In the genomic region with DNA sequence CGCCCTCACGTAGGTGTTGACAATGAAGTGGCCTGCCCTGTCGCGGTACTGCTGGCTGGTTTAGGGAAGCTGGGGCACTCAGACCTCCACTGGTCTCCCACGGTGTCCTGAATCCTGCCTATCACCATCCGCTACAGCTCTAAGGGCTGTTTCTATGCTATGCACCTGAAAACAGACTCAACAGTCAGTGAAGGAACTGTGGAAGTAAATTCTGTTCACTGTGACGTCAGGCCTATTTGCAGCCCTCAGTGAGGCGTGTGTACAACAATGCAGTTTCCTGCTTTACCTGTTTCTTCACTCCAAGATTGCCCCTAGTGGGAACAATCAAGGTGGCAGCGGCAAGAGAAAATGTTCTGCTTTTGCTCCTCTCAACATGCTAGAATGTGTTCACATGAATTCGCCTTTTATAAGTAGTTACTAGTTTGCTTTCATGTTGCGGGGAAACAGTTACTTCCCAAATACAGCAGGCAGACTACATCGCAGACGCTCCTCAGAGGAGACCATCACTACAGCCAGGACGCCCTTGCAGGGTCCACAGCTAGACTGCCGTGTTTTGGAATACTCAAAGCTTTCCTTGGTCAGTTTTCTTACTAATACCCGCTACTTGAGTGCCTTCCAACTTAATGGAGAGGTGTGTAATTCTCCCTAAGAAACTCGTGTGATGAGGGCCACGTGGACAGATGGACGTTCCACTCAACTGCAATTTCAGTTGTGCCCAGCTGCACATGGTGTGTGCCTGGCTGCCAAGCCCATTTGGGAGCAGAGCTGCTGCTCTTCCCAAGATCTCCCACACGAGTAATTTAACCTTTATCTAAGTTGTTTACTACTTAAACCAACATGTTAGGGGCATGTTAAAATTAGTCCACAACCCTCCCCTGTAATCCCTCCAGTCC, we compare ENCODE assay signal across 8 cellular contexts. TPM values are rescaled to one million over a fixed set of nuclear protein-coding genes. Genes with fewer than 3 reads are reported as not detected.
DNase-seq lines count a peak whose midpoint lies in the region; ATAC-seq and TF ChIP-seq lines count a peak whose summit lies in the region.
"Had no signal": no experiment of that assay in that cellular context is flagged by ENCODE, and none has a peak within 500 bp of the region (broad histone marks: within the 10 kb centered on the region; RNA-seq: fewer than 3 reads in every experiment).

No MANE protein-coding gene starts in this region.

- H3K9me3 Mint-ChIP-seq in glutamatergic neuron (ENCODE audit: unreplicated experiment) = peaks cover 14% of the 10 kb centered on the region

- no peaks in the 10 kb centered on the region for H3K9me3 ChIP-seq in upper lobe of left lung

- no peaks in the 10 kb centered on the region for H3K27me3 ChIP-seq in upper lobe of left lung

- TF ChIP-seq CTCF in RWPE1 (conservative IDR thresholded peaks at IDR 0.05; ENCODE audit: low read depth) (no peak), glutamatergic neuron (IDR thresholded peaks at IDR 0.05; ENCODE audit: partially characterized antibody, unreplicated experiment) (no peak), upper lobe of left lung (IDR thresholded peaks at IDR 0.05) (peak in 2 of 6 experiments; percentile 13 to 16)

- peaks cover 12 to 22% (median 19%) of the 10 kb centered on the region in 4 donors for H3K4me1 ChIP-seq in upper lobe of left lung

- CTCF ChIA-PET in RWPE1 (lab: Yijun Ruan, JAX) = interaction anchor here (0.5 to 5.7 kb wide), 22 partner anchors 8 to 371 kb away, joined by 3 to 33 read pairs (median 5); partner anchors contain the start of gene ARFGAP1

- 54 to 61% methylated on average over 16 to 20 of the region's 20 CpGs for WGBS in upper lobe of left lung, 2 donors

- POLR2A ChIA-PET in RWPE1 (lab: Yijun Ruan, JAX; ENCODE audit: low non-redundant PET) = no interaction called here

- TF ChIP-seq EP300 in upper lobe of left lung (IDR thresholded peaks at IDR 0.05) = no peak

- H3K4me3 Mint-ChIP-seq in glutamatergic neuron (ENCODE audit: unreplicated experiment) = no peak overlapping the region

- DNase-seq in ELR (ENCODE audit: low read depth) (peak; percentile 49), RWPE1 (ENCODE audit: low spot score) (peak; percentile 93), glutamatergic neuron (no peak), upper lobe of left lung (no peak), NOMO-1 treated with dmso at 0.1 percent for 144 hours (lab: John Stamatoyannopoulos, UW; ENCODE audit: unreplicated experiment) (no peak), glomerular visceral epithelial cell (ENCODE audit: extremely low spot score) (no peak)

- H3K4me1 Mint-ChIP-seq in glutamatergic neuron (ENCODE audit: low read depth, unreplicated experiment) = peaks cover 44% of the 10 kb centered on the region

- H3K36me3 ChIP-seq in upper lobe of left lung = peaks cover 19 to 59% (median 51%) of the 10 kb centered on the region in 4 donors

- H3K27me3 Mint-ChIP-seq in glutamatergic neuron (ENCODE audit: unreplicated experiment) = peaks cover 9% of the 10 kb centered on the region

- H3K27ac ChIP-seq in RWPE1 = peak overlapping the region; percentile 78
- peak overlapping the region in 3 of 4 donors; percentile 23 to 54 (median 41) for H3K27ac ChIP-seq in upper lobe of left lung

- peak in 2 of 4 donors; percentile 12 to 19 for TF ChIP-seq POLR2A in upper lobe of left lung (IDR thresholded peaks at IDR 0.05)

- peak; percentile 9 for ATAC-seq in HG03066 (IDR thresholded peaks at IDR 0.05; ENCODE audit: low read depth, unreplicated experiment)
- peak; percentile 12 to 17 for ATAC-seq in upper lobe of left lung (ENCODE audit: low FRiP score in 2 of 2)

- H3K36me3 Mint-ChIP-seq in glutamatergic neuron (ENCODE audit: unreplicated experiment) = peaks cover 8% of the 10 kb centered on the region

- H3K27ac Mint-ChIP-seq in glutamatergic neuron (ENCODE audit: unreplicated experiment) = peak overlapping the region; percentile 28

- H3K4me3 ChIP-seq in upper lobe of left lung = no peak overlapping the region

RNA-seq across cellular contexts. Expression of gene DIDO1, which starts 25.4 kb away (rescaled TPM):
- total RNA-seq in glutamatergic neuron (ENCODE audit: unreplicated experiment) (77.8 TPM), upper lobe of left lung (100 to 1,000 TPM in 1 of 6 donors, 10 to 100 TPM in 5; 51.6 to 109 (median 58.9) TPM)

RNA-seq across cellular contexts. Expression of gene GID8, which starts 37.0 kb away (rescaled TPM):
- total RNA-seq in glutamatergic neuron (ENCODE audit: unreplicated experiment) (57.8 TPM), upper lobe of left lung (10 to 100 TPM; 18.6 to 33.2 (median 26.3) TPM)

RNA-seq across cellular contexts. Expression of gene TCFL5, which starts 39.3 kb away (rescaled TPM):
- 12.6 TPM for total RNA-seq in glutamatergic neuron (ENCODE audit: unreplicated experiment)
- total RNA-seq in upper lobe of left lung = 1 to 10 TPM; 2.1 to 9.6 (median 7.1) TPM

RNA-seq across cellular contexts. Expression of gene SLC17A9, which starts 51.6 kb away (rescaled TPM):
- total RNA-seq in glutamatergic neuron (ENCODE audit: unreplicated experiment) (1.8 TPM), upper lobe of left lung (10 to 100 TPM in 4 of 6 donors, 1 to 10 TPM in 2; 3.8 to 18.5 (median 14.4) TPM)
- total RNA-seq: skeletal muscle tissue had no signal

Comparison
In these comparisons a context has a peak if more than half of its experiments do, and no peak if none do; other contexts are left out.
1. DNase-seq: peak in ELR (single experiment) and RWPE1 (single experiment); none in glutamatergic neuron (single experiment), upper lobe of left lung (0 of 2), NOMO-1 treated with dmso at 0.1 percent for 144 hours (single experiment) and glomerular visceral epithelial cell (single experiment).